1 cellular context compared by ENCODE assay signal in the genomic region with DNA sequence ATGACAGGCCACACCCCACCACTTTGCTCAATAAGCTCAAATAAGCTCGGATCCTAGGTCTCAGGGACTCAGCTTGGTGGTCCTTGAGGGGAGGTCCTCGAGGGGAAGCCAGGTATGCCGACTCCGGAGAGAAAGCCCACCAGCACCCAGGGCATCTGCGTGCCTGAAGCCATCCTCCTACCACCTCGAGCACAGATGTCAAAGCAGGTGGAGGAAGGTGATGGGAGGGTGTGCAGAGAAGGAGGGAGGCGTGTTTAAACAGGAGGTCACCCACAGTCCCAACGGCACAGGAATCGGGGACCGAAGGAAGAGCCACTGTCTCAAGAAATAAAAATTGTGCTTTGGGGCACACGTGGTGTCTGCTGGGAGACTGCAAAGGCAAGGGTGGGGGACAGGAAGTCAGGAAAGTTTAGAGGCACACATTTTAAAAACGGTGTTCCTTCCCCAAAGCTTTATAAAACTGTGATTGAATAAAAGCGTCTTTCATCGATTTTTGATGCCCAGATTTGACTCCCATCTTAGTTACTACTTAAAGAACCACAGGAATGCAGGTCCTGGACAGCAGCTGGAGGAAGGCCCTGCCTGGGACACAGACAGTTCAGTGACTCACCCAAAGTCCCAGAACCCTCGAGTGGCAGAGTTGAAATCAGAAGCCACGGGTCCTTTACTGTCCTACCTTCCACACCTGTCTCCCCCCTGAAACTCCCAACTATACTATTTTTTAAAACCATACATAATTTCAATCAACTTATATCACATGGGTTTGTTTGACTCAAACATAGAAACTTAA.
TF ChIP-seq lines count a peak whose summit lies in the region.

No MANE protein-coding gene starts in this region.

TF ChIP-seq in HepG2, 621 proteins besides CTCF, POLR2A, EP300 and RAD21 (continued from another document):
- TF ChIP-seq, protein P1, sequence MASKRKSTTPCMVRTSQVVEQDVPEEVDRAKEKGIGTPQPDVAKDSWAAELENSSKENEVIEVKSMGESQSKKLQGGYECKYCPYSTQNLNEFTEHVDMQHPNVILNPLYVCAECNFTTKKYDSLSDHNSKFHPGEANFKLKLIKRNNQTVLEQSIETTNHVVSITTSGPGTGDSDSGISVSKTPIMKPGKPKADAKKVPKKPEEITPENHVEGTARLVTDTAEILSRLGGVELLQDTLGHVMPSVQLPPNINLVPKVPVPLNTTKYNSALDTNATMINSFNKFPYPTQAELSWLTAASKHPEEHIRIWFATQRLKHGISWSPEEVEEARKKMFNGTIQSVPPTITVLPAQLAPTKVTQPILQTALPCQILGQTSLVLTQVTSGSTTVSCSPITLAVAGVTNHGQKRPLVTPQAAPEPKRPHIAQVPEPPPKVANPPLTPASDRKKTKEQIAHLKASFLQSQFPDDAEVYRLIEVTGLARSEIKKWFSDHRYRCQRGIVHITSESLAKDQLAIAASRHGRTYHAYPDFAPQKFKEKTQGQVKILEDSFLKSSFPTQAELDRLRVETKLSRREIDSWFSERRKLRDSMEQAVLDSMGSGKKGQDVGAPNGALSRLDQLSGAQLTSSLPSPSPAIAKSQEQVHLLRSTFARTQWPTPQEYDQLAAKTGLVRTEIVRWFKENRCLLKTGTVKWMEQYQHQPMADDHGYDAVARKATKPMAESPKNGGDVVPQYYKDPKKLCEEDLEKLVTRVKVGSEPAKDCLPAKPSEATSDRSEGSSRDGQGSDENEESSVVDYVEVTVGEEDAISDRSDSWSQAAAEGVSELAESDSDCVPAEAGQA (IDR thresholded peaks at IDR 0.05; ENCODE audit: low read depth): no peak
- TF ChIP-seq, protein P1 (CRISPR knock-in tag; IDR thresholded peaks at IDR 0.05; ENCODE audit: borderline replicate concordance): no peak
